ENCODE assay signal across 1 cellular context in the genomic region with DNA sequence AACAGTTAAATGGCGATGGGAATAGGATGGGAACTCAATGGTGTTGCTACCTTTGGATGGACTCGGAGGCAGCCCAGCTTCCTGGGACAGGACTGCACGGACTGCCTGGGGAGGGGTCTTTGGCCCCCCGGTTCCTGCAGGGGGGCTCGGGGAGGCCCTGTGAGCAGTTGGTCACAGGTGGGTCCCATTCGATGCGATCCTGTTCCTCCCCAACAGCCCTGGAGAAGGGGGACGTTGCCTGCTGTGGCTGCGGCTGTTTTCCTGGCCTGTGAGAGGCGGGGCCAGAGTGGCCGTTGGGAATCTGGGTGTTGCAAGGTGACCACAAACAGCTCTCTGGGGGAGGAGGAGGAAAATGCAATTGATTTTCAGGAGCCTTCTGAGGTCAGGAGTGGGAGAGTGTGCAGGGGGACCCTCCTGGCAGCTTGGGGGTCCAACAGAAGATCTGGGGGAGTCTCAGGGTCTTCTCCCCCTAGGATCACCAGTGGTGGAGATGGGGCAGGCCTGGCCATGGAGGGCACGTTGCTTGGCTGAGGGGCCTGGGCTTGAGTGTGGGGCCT.
TF ChIP-seq lines count a peak whose summit lies in the region.

No MANE protein-coding gene starts in this region.

TF ChIP-seq in WTC11, 78 proteins besides CTCF, POLR2A, EP300 and RAD21 (continued from another document):
- no peak for TF ChIP-seq PREB (CRISPR knock-in tag; IDR thresholded peaks at IDR 0.05; ENCODE audit: borderline replicate concordance)
- no peak for TF ChIP-seq NR3C1 (CRISPR knock-in tag; conservative IDR thresholded peaks at IDR 0.05; ENCODE audit: low read depth)
- no peak for TF ChIP-seq NFYB (CRISPR knock-in tag; conservative IDR thresholded peaks at IDR 0.05; ENCODE audit: low read depth)
